In the genomic region with DNA sequence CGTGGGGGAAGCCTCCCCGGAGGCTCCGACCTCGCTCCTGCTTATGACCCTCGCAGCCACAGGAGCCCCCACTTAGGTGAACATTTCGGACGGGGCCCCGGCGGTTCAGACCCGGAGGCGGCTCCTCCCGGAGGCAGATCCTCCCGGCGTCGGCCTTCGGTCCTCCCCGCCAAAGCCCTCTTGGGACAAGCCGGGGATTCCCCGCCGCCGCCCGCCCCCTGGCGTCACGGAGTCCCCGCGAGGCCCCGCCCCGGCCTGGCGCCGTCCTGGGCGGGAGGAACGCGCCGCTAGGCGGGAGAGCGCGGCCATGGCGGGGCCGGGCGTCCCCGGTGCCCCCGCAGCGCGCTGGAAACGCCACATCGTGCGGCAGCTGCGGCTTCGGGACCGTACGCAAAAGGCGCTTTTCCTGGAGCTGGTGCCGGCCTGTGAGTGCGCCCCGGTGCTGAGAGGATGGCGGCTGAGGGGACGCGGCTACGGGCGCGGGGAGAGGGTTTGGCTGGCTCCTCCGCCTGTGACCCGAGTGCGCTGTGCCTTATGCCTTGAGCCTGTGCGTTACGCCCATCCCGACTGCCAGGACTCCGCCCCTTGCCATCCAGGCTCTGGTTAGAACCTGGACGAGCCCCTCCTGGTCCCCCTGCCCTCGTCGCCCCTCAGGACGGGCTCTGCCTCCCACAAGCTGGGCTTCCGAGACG, we compare ENCODE assay signal across 8 cellular contexts. TPM values are rescaled to one million over a fixed set of nuclear protein-coding genes. Genes with fewer than 3 reads are reported as not detected.
DNase-seq lines count a peak whose midpoint lies in the region; ATAC-seq and TF ChIP-seq lines count a peak whose summit lies in the region.

ATG16L2 (plus strand) TSS at position 273 of the 692 bp plus-strand sequence; CDS start at position 308, 35 bp downstream.

- peak within 1 kb of the TSS; percentile 96 to 100 (median 99) for H3K4me3 Mint-ChIP-seq in CD8-positive, alpha-beta memory T cell
- peak within 1 kb of the TSS; percentile 100 for H3K4me3 Mint-ChIP-seq in activated CD8-positive, alpha-beta memory T cell treated with anti-CD3 and anti-CD28 coated beads, Interleukin-2, amount 10 ng/mL, durations not matched to agents 7 days and 5 days
- H3K4me3 Mint-ChIP-seq in endodermal cell (peak within 1 kb of the TSS; percentile 88), mesothelial cell of epicardium (peak within 1 kb of the TSS; percentile 93)

- H3K36me3 Mint-ChIP-seq in CD8-positive, alpha-beta memory T cell: peaks cover 0 to 60% (median 9%) of the 10 kb centered on the region in 3 donors
- peaks cover 56% of the 10 kb centered on the region for H3K36me3 Mint-ChIP-seq in activated CD8-positive, alpha-beta memory T cell treated with anti-CD3 and anti-CD28 coated beads, Interleukin-2, amount 10 ng/mL, durations not matched to agents 7 days and 5 days
- H3K36me3 Mint-ChIP-seq in endodermal cell (ENCODE audit: low read depth) (peaks cover 21% of the 10 kb centered on the region), mesothelial cell of epicardium (peaks cover 14% of the 10 kb centered on the region)

- H3K27ac ChIP-seq in CD8-positive, alpha-beta memory T cell (ENCODE audit: low read depth, low read length): peak within 1 kb of the TSS; percentile 99
- peak within 1 kb of the TSS; percentile 94 for H3K27ac ChIP-seq in endodermal cell (ENCODE audit: low read depth, low read length)

- 0% methylated on average over 20 to 74 of the region's 74 CpGs for WGBS in endodermal cell (ENCODE audit: insufficient coverage in 1 of 2, insufficient read length in 1 of 2), 2 experiments

- H3K9me3 Mint-ChIP-seq in CD8-positive, alpha-beta memory T cell: no peaks in the 10 kb centered on the region
- no peaks in the 10 kb centered on the region for H3K9me3 Mint-ChIP-seq in activated CD8-positive, alpha-beta memory T cell treated with anti-CD3 and anti-CD28 coated beads, Interleukin-2, amount 10 ng/mL, durations not matched to agents 7 days and 5 days (ENCODE audit: low read depth)
- H3K9me3 Mint-ChIP-seq in endodermal cell (no peaks in the 10 kb centered on the region), mesothelial cell of epicardium (no peaks in the 10 kb centered on the region)

- peaks cover 44 to 63% (median 56%) of the 10 kb centered on the region in 3 donors for H3K4me1 Mint-ChIP-seq in CD8-positive, alpha-beta memory T cell
- peaks cover 53% of the 10 kb centered on the region for H3K4me1 Mint-ChIP-seq in activated CD8-positive, alpha-beta memory T cell treated with anti-CD3 and anti-CD28 coated beads, Interleukin-2, amount 10 ng/mL, durations not matched to agents 7 days and 5 days
- H3K4me1 Mint-ChIP-seq in endodermal cell: peaks cover 18% of the 10 kb centered on the region
- peaks cover 31% of the 10 kb centered on the region for H3K4me1 Mint-ChIP-seq in mesothelial cell of epicardium

- H3K4me3 ChIP-seq in CD8-positive, alpha-beta memory T cell (ENCODE audit: low read length): peak within 1 kb of the TSS; percentile 95
- H3K4me3 ChIP-seq in endodermal cell (ENCODE audit: low read length): peak within 1 kb of the TSS; percentile 86

- CTCF ChIA-PET in CD8-positive, alpha-beta memory T cell (lab: Charles Lee): interaction anchor here (0.7 to 2.8 kb wide), 10 partner anchors 8 to 363 kb away, joined by 3 to 22 read pairs (median 5); partner anchors contain the start of gene STARD10
- CTCF ChIA-PET in activated CD8-positive, alpha-beta memory T cell treated with anti-CD3 and anti-CD28 coated beads, Interleukin-2, amount 10 ng/mL, durations not matched to agents 7 days and 5 days (lab: Charles Lee): interaction anchor here (1.0 to 5.9 kb wide), 10 partner anchors 14 to 364 kb away, joined by 3 to 63 read pairs (median 7); partner anchors contain the start of gene STARD10

- DNase-seq in CD8-positive, alpha-beta memory T cell: peak; percentile 85 to 93 (median 90)
- DNase-seq in NOMO-1 (lab: John Stamatoyannopoulos, UW; ENCODE audit: unreplicated experiment in 2 of 2): peak; percentile 81 to 85
- DNase-seq in activated CD8-positive, alpha-beta memory T cell treated with anti-CD3 and anti-CD28 coated beads, Interleukin-2, amount 10 ng/mL, durations not matched to agents 7 days and 5 days: peak; percentile 92
- DNase-seq in endodermal cell: peak; percentile 95
- DNase-seq in mesothelial cell of epicardium (ENCODE audit: low spot score in 2 of 2, unreplicated experiment in 2 of 2): peak; percentile 82 to 92
- DNase-seq in stimulated activated CD8-positive, alpha-beta memory T cell treated with anti-CD3 and anti-CD28 coated beads, Interleukin-15, amount 100 ng/mL, for 48 hours (ENCODE audit: low read depth in 2 of 2): peak; percentile 83 to 87

- POLR2A ChIA-PET in CD8-positive, alpha-beta memory T cell (lab: Charles Lee): interaction anchor here (0.8 to 1.6 kb wide), 2 partner anchors 67 to 89 kb away, joined by 3 to 6 read pairs; no protein-coding TSS in a partner anchor

- H3K27me3 Mint-ChIP-seq in CD8-positive, alpha-beta memory T cell: peaks cover 0 to 5% of the 10 kb centered on the region in 2 donors
- H3K27me3 Mint-ChIP-seq in activated CD8-positive, alpha-beta memory T cell treated with anti-CD3 and anti-CD28 coated beads, Interleukin-2, amount 10 ng/mL, durations not matched to agents 7 days and 5 days: no peaks in the 10 kb centered on the region
- H3K27me3 Mint-ChIP-seq in endodermal cell (ENCODE audit: insufficient read depth) (peaks cover 2% of the 10 kb centered on the region), mesothelial cell of epicardium (ENCODE audit: low read depth) (no peaks in the 10 kb centered on the region)

- peaks cover 19% of the 10 kb centered on the region for H3K36me3 ChIP-seq in CD8-positive, alpha-beta memory T cell (ENCODE audit: insufficient read depth, low read length)
- peaks cover 9% of the 10 kb centered on the region for H3K36me3 ChIP-seq in endodermal cell (ENCODE audit: control insufficient read depth, insufficient read depth, low read length)

- H3K27ac Mint-ChIP-seq in CD8-positive, alpha-beta memory T cell: peak within 1 kb of the TSS; percentile 99 to 100 (median 100)
- peak within 1 kb of the TSS; percentile 99 for H3K27ac Mint-ChIP-seq in activated CD8-positive, alpha-beta memory T cell treated with anti-CD3 and anti-CD28 coated beads, Interleukin-2, amount 10 ng/mL, durations not matched to agents 7 days and 5 days
- peak within 1 kb of the TSS; percentile 97 for H3K27ac Mint-ChIP-seq in endodermal cell
- H3K27ac Mint-ChIP-seq in mesothelial cell of epicardium: peak within 1 kb of the TSS; percentile 97

- H3K9me3 ChIP-seq in CD8-positive, alpha-beta memory T cell (ENCODE audit: low read length): no peaks in the 10 kb centered on the region
- no peaks in the 10 kb centered on the region for H3K9me3 ChIP-seq in endodermal cell (ENCODE audit: control insufficient read depth, low read length)

- H3K27me3 ChIP-seq in CD8-positive, alpha-beta memory T cell (ENCODE audit: insufficient read depth, low read length, poor library complexity, severe bottlenecking): no peaks in the 10 kb centered on the region
- H3K27me3 ChIP-seq in endodermal cell (ENCODE audit: control insufficient read depth, insufficient read depth, low read length, poor library complexity, severe bottlenecking): no peaks in the 10 kb centered on the region

- H3K9ac ChIP-seq in endodermal cell (ENCODE audit: extremely low read depth, low read length, poor library complexity, severe bottlenecking): peak within 1 kb of the TSS; percentile 72

- peak; percentile 53 for TF ChIP-seq CTCF in endodermal cell (conservative IDR thresholded peaks at IDR 0.05)
- TF ChIP-seq CTCF in mesothelial cell of epicardium (IDR thresholded peaks at IDR 0.05; ENCODE audit: unreplicated experiment): no peak

- ATAC-seq in GM19397 (IDR thresholded peaks at IDR 0.05; ENCODE audit: unreplicated experiment) (peak; percentile 66), HG03571 (IDR thresholded peaks at IDR 0.05; ENCODE audit: unreplicated experiment) (peak; percentile 42)
- peak; percentile 75 for ATAC-seq in activated CD8-positive, alpha-beta memory T cell treated with anti-CD3 and anti-CD28 coated beads, Interleukin-2, amount 10 ng/mL, durations not matched to agents 7 days and 5 days

- peaks cover 18% of the 10 kb centered on the region for H3K4me1 ChIP-seq in CD8-positive, alpha-beta memory T cell (ENCODE audit: insufficient read depth, low read length)
- no peaks in the 10 kb centered on the region for H3K4me1 ChIP-seq in endodermal cell (ENCODE audit: control insufficient read depth, insufficient read depth, low read length)

RNA-seq across cellular contexts. Expression of gene ATG16L2, which starts in this region (rescaled TPM):
- total RNA-seq in CD8-positive, alpha-beta memory T cell: 10 to 100 TPM; 50.3 to 53.2 TPM
- polyA plus RNA-seq in CD8-positive, alpha-beta memory T cell: 18.8 TPM
- 100 to 1,000 TPM; 103 to 168 TPM for total RNA-seq in activated CD8-positive, alpha-beta memory T cell treated with anti-CD3 and anti-CD28 coated beads, Interleukin-2, amount 10 ng/mL, durations not matched to agents 7 days and 5 days
- total RNA-seq in endodermal cell (10 to 100 TPM; 32.2 to 34.2 TPM), mesothelial cell of epicardium (44.0 to 48.0 TPM (median 45.0 TPM) in 3 replicates)
- polyA plus RNA-seq in endodermal cell (2013, experiment 1 of 2): 21.4 TPM
- polyA plus RNA-seq in endodermal cell (2013, experiment 2 of 2): 15.2 TPM

Comparison
In these comparisons a context has a peak if more than half of its experiments do, and no peak if none do; other contexts are left out.
1. Peak in every context shown above with its lines: DNase-seq, ATAC-seq, H3K4me3 ChIP-seq and H3K27ac ChIP-seq.